ENCODE assay signal across 8 cellular contexts in genomic region chr5:72956324-72957140, GRCh38. TPM values are rescaled to one million over a fixed set of nuclear protein-coding genes. Genes with fewer than 3 reads are reported as not detected.
DNase-seq lines count a peak whose midpoint lies in the region; ATAC-seq and TF ChIP-seq lines count a peak whose summit lies in the region.

No MANE protein-coding gene starts in this region.

- ATAC-seq in GM23338: no peak; the same call in 1 of the 3 replicates

- H3K4me1 Mint-ChIP-seq in GM23338 (peaks cover 18% of the 10 kb centered on the region), MCF 10A (ENCODE audit: insufficient read depth, unreplicated experiment) (peaks cover 38% of the 10 kb centered on the region)

- H3F3A ChIP-seq in GM23338 (replicated peaks; ENCODE audit: low read depth) (no peaks in the 10 kb centered on the region), SU-DHL-6 (ENCODE audit: insufficient read depth) (no peaks in the 10 kb centered on the region)

- H3K27me3 Mint-ChIP-seq in GM23338 (ENCODE audit: insufficient read depth, low read depth, poor library complexity) (peaks cover 6% of the 10 kb centered on the region), MCF 10A (ENCODE audit: insufficient read depth, unreplicated experiment) (no peaks in the 10 kb centered on the region)

- H3K9me3 ChIP-seq in SU-DHL-6 (ENCODE audit: insufficient read depth, low read length): no peaks in the 10 kb centered on the region
- H3K9me3 ChIP-seq in iPS-20b (ENCODE audit: insufficient read depth, low read depth, low read length): no peaks in the 10 kb centered on the region

- no peaks in the 10 kb centered on the region for H3K9me3 Mint-ChIP-seq in GM23338
- H3K9me3 Mint-ChIP-seq in MCF 10A (ENCODE audit: unreplicated experiment): no peaks in the 10 kb centered on the region

- no peak overlapping the region for H3K27ac ChIP-seq in GM23338 (ENCODE audit: low read depth)
- H3K27ac ChIP-seq in KMS-11: peak overlapping the region; percentile 4; the same call in 1 of the 2 replicates
- H3K27ac ChIP-seq in SU-DHL-6 (ENCODE audit: low read depth, low read length): no peak overlapping the region
- H3K27ac ChIP-seq in iPS-20b (ENCODE audit: low read length): no peak overlapping the region

- H4K20me1 ChIP-seq in GM23338 (replicated peaks; ENCODE audit: insufficient read depth) (no peaks in the 10 kb centered on the region), KMS-11 (ENCODE audit: insufficient read depth) (no peaks in the 10 kb centered on the region), SU-DHL-6 (ENCODE audit: low read depth, low read length) (no peaks in the 10 kb centered on the region)

- DNase-seq in GM10248 (ENCODE audit: extremely low spot score) (peak; percentile 52), GM23338 (ENCODE audit: low spot score) (peak; percentile 53), MCF 10A (ENCODE audit: unreplicated experiment) (peak; percentile 59), skeletal muscle cell (ENCODE audit: low read depth) (no peak), NCI-H2196 treated with DMSO at 0.1 percent for 48 hours (lab: John Stamatoyannopoulos, UW; ENCODE audit: unreplicated experiment) (no peak)

- CTCF ChIA-PET in GM10248 (lab: Yijun Ruan, JAX) (interaction anchor here (0.8 to 2.2 kb wide), 7 partner anchors 10 to 579 kb away, joined by 3 to 9 read pairs (median 4); no protein-coding TSS in a partner anchor), MCF 10A (lab: Yijun Ruan, JAX) (interaction anchor here (0.6 to 2.0 kb wide), 13 partner anchors 8 to 1077 kb away, joined by 3 to 6 read pairs (median 3); no protein-coding TSS in a partner anchor)

- H3K4me3 ChIP-seq in GM23338: peak overlapping the region; percentile 70
- H3K4me3 ChIP-seq in KMS-11 (IDR thresholded peaks at IDR 0.05; ENCODE audit: insufficient read depth, low read depth, low read length): no peak overlapping the region
- peak overlapping the region; percentile 89 for H3K4me3 ChIP-seq in SU-DHL-6 (ENCODE audit: insufficient read depth, low read length, poor library complexity, severe bottlenecking)
- H3K4me3 ChIP-seq in iPS-20b (ENCODE audit: low read length): peak overlapping the region; percentile 70
- peak overlapping the region; percentile 73 for H3K4me3 ChIP-seq in skeletal muscle cell (ENCODE audit: low read depth, low read length)

- POLR2A ChIA-PET in GM10248 (lab: Yijun Ruan, JAX) (interaction anchor here (1.5 kb wide), 1 partner anchor 492 kb away, joined by 3 read pairs; the partner anchor contains the start of gene FOXD1), MCF 10A (lab: Yijun Ruan, JAX) (interaction anchor here (0.6 to 5.2 kb wide), 26 partner anchors 10 to 945 kb away, joined by 3 to 48 read pairs (median 5); partner anchors contain the start of genes BTF3, FOXD1, MRPS27 and PTCD2)

- H3K79me2 ChIP-seq in GM23338 (replicated peaks; ENCODE audit: insufficient read depth) (peaks cover 42% of the 10 kb centered on the region), KMS-11 (ENCODE audit: insufficient read depth, low read depth) (peaks cover 11% of the 10 kb centered on the region; the same call in 1 of the 2 replicates), SU-DHL-6 (ENCODE audit: insufficient read depth, low read length) (no peaks in the 10 kb centered on the region)

- H3K9me2 ChIP-seq in GM23338 (ENCODE audit: insufficient read depth) (no peaks in the 10 kb centered on the region), SU-DHL-6 (replicated peaks; ENCODE audit: insufficient read depth, low read length) (no peaks in the 10 kb centered on the region)

- peaks cover 18% of the 10 kb centered on the region for H3K4me1 ChIP-seq in GM23338 (ENCODE audit: insufficient read depth)
- H3K4me1 ChIP-seq in KMS-11 (ENCODE audit: low read depth, poor library complexity, severe bottlenecking): peaks cover 18% of the 10 kb centered on the region
- peaks cover 14% of the 10 kb centered on the region for H3K4me1 ChIP-seq in iPS-20b (ENCODE audit: insufficient read depth, low read length)

- intact Hi-C loops in MCF 10A (cut with micrococcal nuclease): loop anchor here (2.0 to 10.0 kb wide), 3 partner anchors 74 to 498 kb away; no protein-coding TSS in a partner anchor

- H3K27me3 ChIP-seq in GM23338 (ENCODE audit: insufficient read depth) (peaks cover 8% of the 10 kb centered on the region; the same call in 1 of the 2 replicates), KMS-11 (ENCODE audit: insufficient read depth, low read depth) (no peaks in the 10 kb centered on the region; the same call in 1 of the 2 replicates), SU-DHL-6 (ENCODE audit: low read length) (no peaks in the 10 kb centered on the region; the same call in 1 of the 2 replicates), iPS-20b (ENCODE audit: insufficient read depth, low read length) (peaks cover 19% of the 10 kb centered on the region; the same call in 1 of the 2 replicates)

- H3K9ac ChIP-seq in KMS-11 (peak overlapping the region; percentile 50; the same call in 1 of the 2 replicates), SU-DHL-6 (ENCODE audit: low read length) (peak overlapping the region; percentile 64), iPS-20b (ENCODE audit: low read depth, low read length) (peak overlapping the region; percentile 61)

- no peak for TF ChIP-seq CTCF in GM10248 (IDR thresholded peaks at IDR 0.05; ENCODE audit: control extremely low read depth, extremely low read depth, low read depth, missing control alignments)
- no peak for TF ChIP-seq CTCF in GM23338 (conservative IDR thresholded peaks at IDR 0.05; ENCODE audit: low read depth in 2 of 2)
- no peak for TF ChIP-seq CTCF in KMS-11 (conservative IDR thresholded peaks at IDR 0.05; ENCODE audit: low read depth, low read length)
- TF ChIP-seq CTCF in SU-DHL-6 (IDR thresholded peaks at IDR 0.05; ENCODE audit: insufficient read depth, low read length, poor library complexity, severe bottlenecking): no peak
- no peak for TF ChIP-seq CTCF in MCF 10A (IDR thresholded peaks at IDR 0.05; ENCODE audit: unreplicated experiment)

- H3K27ac Mint-ChIP-seq in GM23338 (peak overlapping the region; percentile 87), MCF 10A (ENCODE audit: low read depth, unreplicated experiment) (peak overlapping the region; percentile 99)

- no TSS peak for BruUV-seq in MCF 10A (replicated peaks; lab: Mats Ljungman, UMichigan)

- H3K4me3 Mint-ChIP-seq in GM23338 (peak overlapping the region; percentile 82), MCF 10A (ENCODE audit: unreplicated experiment) (peak overlapping the region; percentile 86)

- H2AFZ ChIP-seq in GM23338: peak overlapping the region; percentile 18; the same call in 1 of the 2 replicates
- H2AFZ ChIP-seq in KMS-11 (ENCODE audit: low read depth): peak overlapping the region; percentile 100
- peak overlapping the region; percentile 99 for H2AFZ ChIP-seq in SU-DHL-6 (ENCODE audit: low read depth, low read length, severe bottlenecking)

- H3K36me3 ChIP-seq in GM23338 (ENCODE audit: insufficient read depth): no peaks in the 10 kb centered on the region
- no peaks in the 10 kb centered on the region for H3K36me3 ChIP-seq in KMS-11 (ENCODE audit: insufficient read depth)
- H3K36me3 ChIP-seq in SU-DHL-6 (ENCODE audit: low read length): no peaks in the 10 kb centered on the region
- H3K36me3 ChIP-seq in iPS-20b (ENCODE audit: insufficient read depth, low read depth, low read length): no peaks in the 10 kb centered on the region

- H3K36me3 Mint-ChIP-seq in GM23338 (ENCODE audit: low read depth) (no peaks in the 10 kb centered on the region; the same call in 2 of the 3 replicates), MCF 10A (ENCODE audit: insufficient read depth, unreplicated experiment) (peaks cover 7% of the 10 kb centered on the region)

- H3K4me2 ChIP-seq in GM23338 (peak overlapping the region; percentile 83), KMS-11 (peak overlapping the region; percentile 59), SU-DHL-6 (ENCODE audit: low read depth, low read length, poor library complexity, severe bottlenecking) (peak overlapping the region; percentile 67)

TF ChIP-seq in GM23338, 12 proteins besides CTCF, POLR2A, EP300 and RAD21 (continues in another document):
- TF ChIP-seq POLR2AphosphoS5 (IDR thresholded peaks at IDR 0.05; ENCODE audit: low read depth) (no peak), EZH2phosphoT487 (IDR thresholded peaks at IDR 0.05; ENCODE audit: unreplicated experiment) (no peak), CREB1 (CRISPR knock-in tag; IDR thresholded peaks at IDR 0.05; ENCODE audit: low read depth) (no peak), ZNF114 (CRISPR knock-in tag; IDR thresholded peaks at IDR 0.05) (no peak)
- TF ChIP-seq, protein P1, sequence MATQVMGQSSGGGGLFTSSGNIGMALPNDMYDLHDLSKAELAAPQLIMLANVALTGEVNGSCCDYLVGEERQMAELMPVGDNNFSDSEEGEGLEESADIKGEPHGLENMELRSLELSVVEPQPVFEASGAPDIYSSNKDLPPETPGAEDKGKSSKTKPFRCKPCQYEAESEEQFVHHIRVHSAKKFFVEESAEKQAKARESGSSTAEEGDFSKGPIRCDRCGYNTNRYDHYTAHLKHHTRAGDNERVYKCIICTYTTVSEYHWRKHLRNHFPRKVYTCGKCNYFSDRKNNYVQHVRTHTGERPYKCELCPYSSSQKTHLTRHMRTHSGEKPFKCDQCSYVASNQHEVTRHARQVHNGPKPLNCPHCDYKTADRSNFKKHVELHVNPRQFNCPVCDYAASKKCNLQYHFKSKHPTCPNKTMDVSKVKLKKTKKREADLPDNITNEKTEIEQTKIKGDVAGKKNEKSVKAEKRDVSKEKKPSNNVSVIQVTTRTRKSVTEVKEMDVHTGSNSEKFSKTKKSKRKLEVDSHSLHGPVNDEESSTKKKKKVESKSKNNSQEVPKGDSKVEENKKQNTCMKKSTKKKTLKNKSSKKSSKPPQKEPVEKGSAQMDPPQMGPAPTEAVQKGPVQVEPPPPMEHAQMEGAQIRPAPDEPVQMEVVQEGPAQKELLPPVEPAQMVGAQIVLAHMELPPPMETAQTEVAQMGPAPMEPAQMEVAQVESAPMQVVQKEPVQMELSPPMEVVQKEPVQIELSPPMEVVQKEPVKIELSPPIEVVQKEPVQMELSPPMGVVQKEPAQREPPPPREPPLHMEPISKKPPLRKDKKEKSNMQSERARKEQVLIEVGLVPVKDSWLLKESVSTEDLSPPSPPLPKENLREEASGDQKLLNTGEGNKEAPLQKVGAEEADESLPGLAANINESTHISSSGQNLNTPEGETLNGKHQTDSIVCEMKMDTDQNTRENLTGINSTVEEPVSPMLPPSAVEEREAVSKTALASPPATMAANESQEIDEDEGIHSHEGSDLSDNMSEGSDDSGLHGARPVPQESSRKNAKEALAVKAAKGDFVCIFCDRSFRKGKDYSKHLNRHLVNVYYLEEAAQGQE (IDR thresholded peaks at IDR 0.05; ENCODE audit: unreplicated experiment): no peak

RNA-seq across cellular contexts. Expression of gene FCHO2, which starts 0.7 kb away (rescaled TPM):
- 8.4 and 10.9 TPM in 2 replicates for total RNA-seq in GM23338 (2014; rRNA removed; shearing (Covaris generic))
- polyA plus RNA-seq in GM23338 (2016; fragmentation: Nextera tagmentation; extraction: Ambion mirVana): 6.4 and 10.1 TPM in 2 replicates
- 16.9 and 26.3 TPM in 2 replicates for total RNA-seq in MCF 10A (2022)

Comparison
In these comparisons a context has a peak if more than half of its experiments do, and no peak if none do; other contexts are left out.
1. DNase-seq: peak in GM10248 (single experiment), GM23338 (single experiment) and MCF 10A (single experiment); none in skeletal muscle cell (single experiment) and NCI-H2196 treated with DMSO at 0.1 percent for 48 hours (single experiment).
2. H2AFZ ChIP-seq: peak in every context shown above with its lines; median percentile 100 in KMS-11; 99 in SU-DHL-6; 18 in GM23338.
3. Peak in every context shown above with its lines, with median percentiles within 50 percentile points of each other: H3K4me2 ChIP-seq and H3K9ac ChIP-seq.